Comparison of ENCODE assay signal across 25 cellular contexts in genomic region chr4:136687596-136687995, GRCh38.
"Had no signal": no experiment of that assay in that cellular context is flagged by ENCODE, and none has a peak within 500 bp of the region (broad histone marks: within the 10 kb centered on the region; RNA-seq: fewer than 3 reads in every experiment).

No MANE protein-coding gene starts in this region.

- H3K4me2 ChIP-seq: smooth muscle cell had no signal

- H3K27me3 Mint-ChIP-seq: naive thymus-derived CD4-positive, alpha-beta T cell; progenitor cell of endocrine pancreas; stimulated activated naive CD8-positive, alpha-beta T cell treated with anti-CD3 and anti-CD28 coated beads, Interleukin-15, Interleukin-2, amounts not matched to agents 100 ng/mL and 50 ng/mL, for 24 hours had no signal

- DNase-seq: heart left ventricle; immature natural killer cell; left ventricle myocardium inferior; naive thymus-derived CD4-positive, alpha-beta T cell; occipital lobe; right lobe of liver; stimulated activated CD4-positive, alpha-beta T cell treated with anti-CD3 and anti-CD28 coated beads, Interleukin-15, amount 100 ng/mL, for 24 hours; stimulated activated CD4-positive, alpha-beta T cell treated with anti-CD3 and anti-CD28 coated beads, Interleukin-2, amount 100 ng/mL, for 24 hours; stimulated activated CD4-positive, alpha-beta T cell treated with anti-CD3 and anti-CD28 coated beads, Interleukin-4, amount 100 ng/mL, for 24 hours; stimulated activated naive CD4-positive, alpha-beta T cell; tibial artery; trophoblast cell; upper lobe of right lung had no signal

- H3K4me3 Mint-ChIP-seq: immature natural killer cell; naive thymus-derived CD4-positive, alpha-beta T cell; natural killer cell treated with Interleukin-12 subunit alpha and Interleukin-12 subunit beta and Interleukin-15 and Interleukin-18, amount 100 ng/mL, for 72 hours; stimulated activated effector memory CD8-positive, alpha-beta T cell treated with anti-CD3 and anti-CD28 coated beads, Interleukin-12 subunit alpha, Interleukin-12 subunit beta, amount 100 ng/mL, for 72 hours; stimulated activated naive CD8-positive, alpha-beta T cell treated with anti-CD3 and anti-CD28 coated beads, Interleukin-15, Interleukin-2, amounts not matched to agents 100 ng/mL and 50 ng/mL, for 24 hours had no signal

- H3K36me3 ChIP-seq: heart left ventricle, left ventricle myocardium inferior, neutrophil, right atrium auricular region, right lobe of liver, suprapubic skin, thoracic aorta, tibial artery, upper lobe of right lung had no signal

- H3K36me3 Mint-ChIP-seq: natural killer cell treated with Interleukin-12 subunit alpha and Interleukin-12 subunit beta and Interleukin-15 and Interleukin-18, amount 100 ng/mL, for 72 hours; stimulated activated effector memory CD8-positive, alpha-beta T cell treated with anti-CD3 and anti-CD28 coated beads, Interleukin-12 subunit alpha, Interleukin-12 subunit beta, amount 100 ng/mL, for 72 hours had no signal

- H3K27ac Mint-ChIP-seq: immature natural killer cell; naive thymus-derived CD4-positive, alpha-beta T cell; natural killer cell treated with Interleukin-12 subunit alpha and Interleukin-12 subunit beta and Interleukin-15 and Interleukin-18, amount 100 ng/mL, for 72 hours; progenitor cell of endocrine pancreas; stimulated activated effector memory CD8-positive, alpha-beta T cell treated with anti-CD3 and anti-CD28 coated beads, Interleukin-12 subunit alpha, Interleukin-12 subunit beta, amount 100 ng/mL, for 72 hours; stimulated activated naive CD8-positive, alpha-beta T cell treated with anti-CD3 and anti-CD28 coated beads, Interleukin-15, Interleukin-2, amounts not matched to agents 100 ng/mL and 50 ng/mL, for 24 hours had no signal

- H3K9me3 Mint-ChIP-seq: natural killer cell treated with Interleukin-12 subunit alpha and Interleukin-12 subunit beta and Interleukin-15 and Interleukin-18, amount 100 ng/mL, for 72 hours; stimulated activated naive CD8-positive, alpha-beta T cell treated with anti-CD3 and anti-CD28 coated beads, Interleukin-15, Interleukin-2, amounts not matched to agents 100 ng/mL and 50 ng/mL, for 24 hours had no signal

- H3K4me1 ChIP-seq: heart left ventricle, left ventricle myocardium inferior, parathyroid adenoma, right atrium auricular region, right lobe of liver, suprapubic skin, tibial artery, upper lobe of right lung had no signal

- H3K27ac ChIP-seq: heart left ventricle, left ventricle myocardium inferior, neutrophil, parathyroid adenoma, right atrium auricular region, right lobe of liver, suprapubic skin, thoracic aorta, tibial artery, upper lobe of right lung had no signal

- H3K79me2 ChIP-seq: parathyroid adenoma had no signal

- H3K27me3 ChIP-seq: heart left ventricle, neutrophil, right atrium auricular region, right lobe of liver, suprapubic skin, tibial artery, upper lobe of right lung had no signal

- H3K4me3 ChIP-seq: heart left ventricle, left ventricle myocardium inferior, lung, mucosa of descending colon, right atrium auricular region, right lobe of liver, smooth muscle cell, suprapubic skin, thoracic aorta, tibial artery, upper lobe of right lung had no signal

- H3K9ac ChIP-seq: parathyroid adenoma had no signal

- ATAC-seq: heart left ventricle; mucosa of descending colon; naive thymus-derived CD4-positive, alpha-beta T cell; natural killer cell treated with Interleukin-12 subunit alpha and Interleukin-12 subunit beta and Interleukin-15 and Interleukin-18, amount 100 ng/mL, for 72 hours; right lobe of liver; stimulated activated effector memory CD8-positive, alpha-beta T cell treated with anti-CD3 and anti-CD28 coated beads, Interleukin-12 subunit alpha, Interleukin-12 subunit beta, amount 100 ng/mL, for 72 hours; upper lobe of right lung had no signal

- H3K4me1 Mint-ChIP-seq: naive thymus-derived CD4-positive, alpha-beta T cell; stimulated activated effector memory CD8-positive, alpha-beta T cell treated with anti-CD3 and anti-CD28 coated beads, Interleukin-12 subunit alpha, Interleukin-12 subunit beta, amount 100 ng/mL, for 72 hours had no signal
